Comparison of ENCODE assay signal across 21 cellular contexts in genomic region chr3:129619726-129620162, GRCh38. TPM values are rescaled to one million over a fixed set of nuclear protein-coding genes. Genes with fewer than 3 reads are reported as not detected.
DNase-seq lines count a peak whose midpoint lies in the region; ATAC-seq, FAIRE-seq and TF ChIP-seq lines count a peak whose summit lies in the region.
"Had no signal": no experiment of that assay in that cellular context is flagged by ENCODE, and none has a peak within 500 bp of the region (broad histone marks: within the 10 kb centered on the region; RNA-seq: fewer than 3 reads in every experiment).

No MANE protein-coding gene starts in this region.

- H3K36me3 ChIP-seq in GM12878 (ENCODE audit: control insufficient read depth in 2 of 2, insufficient read depth in 2 of 2, low read length in 1 of 2), result no peaks in the 10 kb centered on the region
- no peaks in the 10 kb centered on the region for H3K36me3 ChIP-seq in upper lobe of right lung

- POLR2A ChIA-PET in activated CD4-positive, alpha-beta T cell treated with anti-CD3 and anti-CD28 coated beads for 36 hours (lab: Charles Lee), result no interaction called here
- POLR2A ChIA-PET in GM12878 (lab: Charles Lee), result interaction anchor here (0.6 kb wide), 1 partner anchor 154 kb away, joined by 8 read pairs; no protein-coding TSS in a partner anchor

- CTCF ChIA-PET in activated CD4-positive, alpha-beta T cell treated with anti-CD3 and anti-CD28 coated beads for 36 hours (lab: Charles Lee), result no interaction called here
- CTCF ChIA-PET in GM12878 (lab: Yijun Ruan, JAX), result no interaction called here

- FAIRE-seq in GM12878 (lab: Jason Lieb, UNC), result no peak
- FAIRE-seq: K562, keratinocyte, RCC 7860 had no signal

- BruUV-seq in GM12878 (replicated peaks; lab: Mats Ljungman, UMichigan), result no TSS peak

- H3K4me1 ChIP-seq in GM12878 (ENCODE audit: control insufficient read depth, insufficient read depth, low read length) (peaks cover 14% of the 10 kb centered on the region), upper lobe of right lung (peaks cover 78% of the 10 kb centered on the region)

- H3K9me3 Mint-ChIP-seq in activated CD4-positive, alpha-beta T cell treated with anti-CD3 and anti-CD28 coated beads for 36 hours (ENCODE audit: low read depth), result no peaks in the 10 kb centered on the region
- H3K9me3 Mint-ChIP-seq in memory B cell, result no peaks in the 10 kb centered on the region
- H3K9me3 Mint-ChIP-seq: GM23338 had no signal

- TF ChIP-seq POLR2A in GM12878 (IDR thresholded peaks at IDR 0.05; ENCODE audit: low read depth, low read length), result no peak

- TF ChIP-seq EP300 in GM12878 (IDR thresholded peaks at IDR 0.05; ENCODE audit: borderline replicate concordance in 1 of 2, control insufficient read depth in 1 of 2, low read depth in 2 of 2, low read length in 2 of 2), result no peak

- intact Hi-C loops in activated CD4-positive, alpha-beta T cell treated with anti-CD3 and anti-CD28 coated beads for 36 hours (cut with DNase I, micrococcal nuclease), result no loop called here
- intact Hi-C loops in GM12878 (cut with micrococcal nuclease; ENCODE audit: unreplicated experiment) (loop anchor here (10.0 kb wide), 1 partner anchor 235 kb away; no protein-coding TSS in a partner anchor), upper lobe of right lung (cut with DNase I) (no loop called here)

- RAD21 ChIA-PET in GM12878 (lab: Charles Lee; ENCODE audit: unreplicated experiment), result no interaction called here

- H3K9ac ChIP-seq in GM12878 (ENCODE audit: control insufficient read depth, insufficient read depth, low read length), result no peak overlapping the region

- no peak for ATAC-seq in activated CD4-positive, alpha-beta T cell treated with anti-CD3 and anti-CD28 coated beads for 36 hours
- ATAC-seq in GM12878, result peak; percentile 26; the same call in 2 of the 3 replicates
- ATAC-seq in memory B cell (ENCODE audit: low read depth), result peak; percentile 27
- no peak for ATAC-seq in upper lobe of right lung
- ATAC-seq: activated CD8-positive, alpha-beta memory T cell treated with anti-CD3 and anti-CD28 coated beads, Interleukin-2, amount 10 ng/mL, durations not matched to agents 7 days and 5 days; GM23338; K562 had no signal

- in situ Hi-C loops in GM12878 (cut with MboI), result no loop called here

- no peaks in the 10 kb centered on the region for H4K20me1 ChIP-seq in GM12878 (ENCODE audit: control insufficient read depth, insufficient read depth)

- H3K27ac Mint-ChIP-seq in activated CD4-positive, alpha-beta T cell treated with anti-CD3 and anti-CD28 coated beads for 36 hours, result no peak overlapping the region
- no peak overlapping the region for H3K27ac Mint-ChIP-seq in memory B cell
- H3K27ac Mint-ChIP-seq: activated CD8-positive, alpha-beta memory T cell treated with anti-CD3 and anti-CD28 coated beads, Interleukin-2, amount 10 ng/mL, durations not matched to agents 7 days and 5 days; CD4-positive, alpha-beta memory T cell; GM23338; progenitor cell of endocrine pancreas had no signal

- H3K79me2 ChIP-seq in GM12878 (ENCODE audit: control insufficient read depth, insufficient read depth, low read length), result no peaks in the 10 kb centered on the region

- H3K27ac ChIP-seq in GM12878 (ENCODE audit: control insufficient read depth, insufficient read depth) (no peak overlapping the region), upper lobe of right lung (peak overlapping the region; percentile 55)
- H3K27ac ChIP-seq: HL-60 had no signal

- no peak overlapping the region for H2AFZ ChIP-seq in GM12878 (ENCODE audit: control insufficient read depth, low read depth, low read length)
- H2AFZ ChIP-seq: GM23338 had no signal

- no peaks in the 10 kb centered on the region for H3K4me1 Mint-ChIP-seq in activated CD4-positive, alpha-beta T cell treated with anti-CD3 and anti-CD28 coated beads for 36 hours
- H3K4me1 Mint-ChIP-seq in memory B cell, result peaks cover 12% of the 10 kb centered on the region

- no peaks in the 10 kb centered on the region for H3K27me3 Mint-ChIP-seq in activated CD4-positive, alpha-beta T cell treated with anti-CD3 and anti-CD28 coated beads for 36 hours
- H3K27me3 Mint-ChIP-seq in memory B cell, result peaks cover 4% of the 10 kb centered on the region

- no peak overlapping the region for H3K4me3 Mint-ChIP-seq in activated CD4-positive, alpha-beta T cell treated with anti-CD3 and anti-CD28 coated beads for 36 hours
- H3K4me3 Mint-ChIP-seq in memory B cell, result no peak overlapping the region
- H3K4me3 Mint-ChIP-seq: activated CD8-positive, alpha-beta memory T cell treated with anti-CD3 and anti-CD28 coated beads, Interleukin-2, amount 10 ng/mL, durations not matched to agents 7 days and 5 days; CD4-positive, alpha-beta memory T cell; GM23338 had no signal

- H3K4me3 ChIP-seq in GM12878 (no peak overlapping the region), upper lobe of right lung (no peak overlapping the region)
- H3K4me3 ChIP-seq: GM23338, K562 had no signal

- no peak for TF ChIP-seq CTCF in GM12878 (IDR thresholded peaks at IDR 0.05 in 2 of 3, conservative IDR thresholded peaks at IDR 0.05 in 1 of 3; ENCODE audit: control insufficient read depth in 2 of 3, extremely low read depth in 1 of 3, insufficient read depth in 1 of 3, low read depth in 3 of 3, low read length in 3 of 3)
- TF ChIP-seq CTCF in upper lobe of right lung (IDR thresholded peaks at IDR 0.05), result no peak

- no peaks in the 10 kb centered on the region for H3K36me3 Mint-ChIP-seq in activated CD4-positive, alpha-beta T cell treated with anti-CD3 and anti-CD28 coated beads for 36 hours (ENCODE audit: low read depth)
- H3K36me3 Mint-ChIP-seq in memory B cell, result no peaks in the 10 kb centered on the region
- H3K36me3 Mint-ChIP-seq: activated CD8-positive, alpha-beta memory T cell treated with anti-CD3 and anti-CD28 coated beads, Interleukin-2, amount 10 ng/mL, durations not matched to agents 7 days and 5 days; CD4-positive, alpha-beta memory T cell had no signal

- peak; percentile 1 for DNase-seq in activated CD4-positive, alpha-beta T cell treated with anti-CD3 and anti-CD28 coated beads for 36 hours
- no peak for DNase-seq in activated CD4-positive, alpha-beta T cell treated with anti-CD3 and anti-CD28 coated beads for 48 hours
- DNase-seq in GM12878 (ENCODE audit: low read depth, low spot score), result no peak
- DNase-seq in memory B cell (ENCODE audit: low spot score in 2 of 2), result no peak
- peak; percentile 60 for DNase-seq in upper lobe of right lung
- DNase-seq in putamen (ENCODE audit: low spot score), result no peak
- DNase-seq in COLO668 (lab: John Stamatoyannopoulos, UW; ENCODE audit: unreplicated experiment), result no peak
- DNase-seq in NCI-H1436 (lab: John Stamatoyannopoulos, UW), result no peak
- DNase-seq: activated CD4-positive, CD25-positive, alpha-beta regulatory T cell; activated CD8-positive, alpha-beta memory T cell treated with anti-CD3 and anti-CD28 coated beads, Interleukin-2, amount 10 ng/mL, durations not matched to agents 7 days and 5 days; activated gamma-delta T cell treated with Interleukin-2 at 50 U/mL for 16 hours; cortex of kidney; erythroblast; stimulated activated CD4-positive, alpha-beta T cell treated with anti-CD3 and anti-CD28 coated beads, Interleukin-15, amount 100 ng/mL, for 24 hours had no signal

- no peak for TF ChIP-seq RAD21 in GM12878 (IDR thresholded peaks at IDR 0.05; ENCODE audit: insufficient read depth, low read depth, low read length)

- no peaks in the 10 kb centered on the region; a peak in 2 of 4 replicates for H3K27me3 ChIP-seq in GM12878 (replicated peaks in 1 of 2; ENCODE audit: control insufficient read depth in 2 of 2, insufficient read depth in 2 of 2, low read length in 1 of 2)
- no peaks in the 10 kb centered on the region for H3K27me3 ChIP-seq in upper lobe of right lung

- SMC1A ChIA-PET in GM12878 (lab: Charles Lee; ENCODE audit: uncharacterized antibody, unreplicated experiment), result no interaction called here

- no peak overlapping the region for H3K4me2 ChIP-seq in GM12878 (ENCODE audit: control insufficient read depth, insufficient read depth)
- H3K4me2 ChIP-seq: GM23338 had no signal

- H3K9me3 ChIP-seq in GM12878 (replicated peaks; ENCODE audit: control insufficient read depth, insufficient read depth, low read length) (no peaks in the 10 kb centered on the region), upper lobe of right lung (no peaks in the 10 kb centered on the region)

- WGBS in GM12878 (ENCODE audit: insufficient coverage, insufficient replicate concordance, low lambda C conversion rate, missing lambda C conversion rate), result 29% methylated on average over 6 of the region's 6 CpGs

TF ChIP-seq in GM12878, 131 proteins besides CTCF, POLR2A, EP300 and RAD21:
- TF ChIP-seq PAX8 (IDR thresholded peaks at IDR 0.05), result no peak
- peak; percentile 55; the same call in 1 of the 2 replicates for TF ChIP-seq SPI1 (IDR thresholded peaks at IDR 0.05; ENCODE audit: borderline replicate concordance, insufficient read depth, low read depth, low read length)

RNA-seq across cellular contexts. Expression of gene PLXND1, which starts 13.3 kb away (rescaled TPM):
- 1 to 10 TPM; 3.1 to 4.6 TPM for total RNA-seq in activated CD4-positive, alpha-beta T cell treated with anti-CD3 and anti-CD28 coated beads for 36 hours
- total RNA-seq in GM12878 (2013; cell fraction: nucleolus; rRNA removed), result 1.1 and 1.7 TPM in 2 replicates
- total RNA-seq in GM12878 (2014; rRNA removed), result 0.16 TPM in 1 of 2 replicates, not detected in the other
- total RNA-seq in GM12878 (2014; rRNA removed; fragmentation: Illumina TruSeq; extraction: Trizol), result not detected in 2 replicates
- total RNA-seq in GM12878 (2021), result 0.66 and 2.3 TPM in 2 replicates
- 0.49 TPM for polyA plus RNA-seq in GM12878 (2011; ENCODE audit: low read depth)
- polyA plus RNA-seq in GM12878 (2011; rRNA removed), result 0.01 TPM in 1 of 2 replicates, not detected in the other
- 0.04 TPM in 1 of 2 replicates, not detected in the other for polyA plus RNA-seq in GM12878 (2011; cell fraction: cytosol; rRNA removed)
- polyA plus RNA-seq in GM12878 (2011; cell fraction: nucleus; rRNA removed), result 0.45 and 0.51 TPM in 2 replicates
- 0.29 and 0.51 TPM in 2 replicates for polyA plus RNA-seq in GM12878 (2012)
- not detected in 2 replicates for polyA plus RNA-seq in GM12878 (2014; fragmentation: Illumina TruSeq; extraction: Trizol)
- not detected for polyA plus RNA-seq in GM12878 (2014; fragmentation: Nextera tagmentation; extraction: Ambion mirVana)
- 0.08 and 0.72 TPM in 2 replicates for polyA plus RNA-seq in GM12878 (2014; rRNA removed)
- polyA plus RNA-seq in GM12878 (2016; fragmentation: Nextera tagmentation; extraction: Ambion mirVana), result not detected
- 0.44 and 0.46 TPM in 2 replicates for polyA minus RNA-seq in GM12878 (2011; rRNA and poly(A)+ RNA removed)
- not detected in 2 replicates for polyA minus RNA-seq in GM12878 (2011; cell fraction: cytosol; rRNA and poly(A)+ RNA removed)
- polyA minus RNA-seq in GM12878 (2011; cell fraction: nucleus; rRNA and poly(A)+ RNA removed), result not detected in 2 replicates
- 284 TPM for total RNA-seq in upper lobe of right lung

Comparison
In these comparisons a context has a peak if more than half of its experiments do, and no peak if none do; other contexts are left out.
1. DNase-seq: peak in activated CD4-positive, alpha-beta T cell treated with anti-CD3 and anti-CD28 coated beads for 36 hours (single experiment) and upper lobe of right lung (single experiment); none in activated CD4-positive, alpha-beta T cell treated with anti-CD3 and anti-CD28 coated beads for 48 hours (single experiment), GM12878 (single experiment), memory B cell (0 of 2), putamen (single experiment), COLO668 (single experiment) and NCI-H1436 (single experiment).
2. ATAC-seq: peak in GM12878 (single experiment) and memory B cell (single experiment); none in activated CD4-positive, alpha-beta T cell treated with anti-CD3 and anti-CD28 coated beads for 36 hours (single experiment) and upper lobe of right lung (single experiment).
3. RNA of gene PLXND1, which starts 13.3 kb away (total RNA-seq): 284 TPM in upper lobe of right lung (single experiment); 3.1 to 4.6 TPM in activated CD4-positive, alpha-beta T cell treated with anti-CD3 and anti-CD28 coated beads for 36 hours and 0.16 to 2.3 TPM in GM12878; every median in the first group is over 10 times any median in the second.